In the genomic region with DNA sequence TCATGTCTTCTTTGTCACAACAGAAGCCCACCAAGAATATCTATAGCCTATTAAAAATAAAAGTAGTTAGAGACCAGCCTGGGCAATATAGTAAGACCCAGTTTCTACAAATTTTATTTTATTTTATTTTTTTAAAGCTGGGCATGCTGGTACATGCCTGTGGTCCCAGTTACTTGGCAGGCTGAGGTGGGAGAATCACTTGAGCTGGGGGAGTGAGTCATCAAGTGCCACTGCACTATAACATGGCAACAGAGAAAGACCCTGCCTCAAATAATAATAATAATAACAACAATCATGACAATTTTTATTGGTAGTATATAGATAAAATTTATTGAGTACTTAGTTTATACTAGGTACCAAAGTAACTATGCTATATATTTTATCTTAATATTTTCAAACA, we compare ENCODE assay signal across 21 cellular contexts.
"Had no signal": no experiment of that assay in that cellular context is flagged by ENCODE, and none has a peak within 500 bp of the region (broad histone marks: within the 10 kb centered on the region; RNA-seq: fewer than 3 reads in every experiment).

No MANE protein-coding gene starts in this region.

- H3K36me3 Mint-ChIP-seq: activated naive CD4-positive, alpha-beta T cell treated with anti-CD3 and anti-CD28 coated beads, Interleukin-2, amount 10 ng/mL, durations not matched to agents 7 days and 5 days; mesothelial cell of epicardium; natural killer cell treated with Interleukin-12 subunit alpha and Interleukin-12 subunit beta and Interleukin-15 and Interleukin-18, amount 100 ng/mL, for 72 hours; type B pancreatic cell had no signal

- H3K9me3 Mint-ChIP-seq: activated naive CD4-positive, alpha-beta T cell treated with anti-CD3 and anti-CD28 coated beads, Interleukin-2, amount 10 ng/mL, durations not matched to agents 7 days and 5 days; activated naive CD8-positive, alpha-beta T cell treated with anti-CD3 and anti-CD28 coated beads, Interleukin-2, amount 50 U/mL, for 24 hours; dendritic cell treated with granulocyte-macrophage colony-stimulating factor and Interleukin-4, amounts not matched to agents 40 ng/mL and 50 ng/mL, for 4 days; stimulated activated naive CD8-positive, alpha-beta T cell treated with anti-CD3 and anti-CD28 coated beads, Interleukin-15, Interleukin-2, amounts not matched to agents 100 ng/mL and 50 ng/mL, for 24 hours; T-helper 1 cell treated with Interleukin-12 subunit alpha and Interleukin-12 subunit beta and Interleukin-4 antibody, amounts not matched to agents 30 μg/mL and 1 μg/mL, for 36 hours; type B pancreatic cell had no signal

- H3K4me3 ChIP-seq: lung had no signal

- DNase-seq: activated CD4-positive, alpha-beta T cell treated with anti-CD3 and anti-CD28 coated beads for 1 hour; activated CD8-positive, alpha-beta memory T cell treated with anti-CD3 and anti-CD28 coated beads for 24 hours; activated CD8-positive, alpha-beta memory T cell treated with anti-CD3 and anti-CD28 coated beads, Interleukin-2, amount 50 U/mL, for 48 hours; activated effector memory CD4-positive, alpha-beta T cell treated with Interleukin-2 at 50 U/mL for 16 hours; activated naive CD4-positive, alpha-beta T cell treated with anti-CD3 and anti-CD28 coated beads, Interleukin-2, amount 10 ng/mL, durations not matched to agents 7 days and 5 days; activated naive CD8-positive, alpha-beta T cell treated with anti-CD3 and anti-CD28 coated beads, Interleukin-2, amount 50 U/mL, for 24 hours; activated T-cell treated with anti-CD3 and anti-CD28 coated beads, Interleukin-2, amount 50 U/mL, for 48 hours; anterior cingulate cortex; effector CD8-positive, alpha-beta T cell; stimulated activated CD4-positive, alpha-beta T cell treated with anti-CD3 and anti-CD28 coated beads, Interleukin-12 subunit alpha, Interleukin-12 subunit beta, amount 100 ng/mL, for 4 hours; stimulated activated CD4-positive, alpha-beta T cell treated with anti-CD3 and anti-CD28 coated beads, Interleukin-1b, Interleukin-23, amount 100 ng/mL, for 48 hours had no signal

- H2AFZ ChIP-seq: parathyroid adenoma had no signal

- H3K4me1 Mint-ChIP-seq: activated naive CD4-positive, alpha-beta T cell treated with anti-CD3 and anti-CD28 coated beads, Interleukin-2, amount 10 ng/mL, durations not matched to agents 7 days and 5 days; activated naive CD8-positive, alpha-beta T cell treated with anti-CD3 and anti-CD28 coated beads, Interleukin-2, amount 50 U/mL, for 24 hours; mesothelial cell of epicardium had no signal

- ATAC-seq: activated naive CD8-positive, alpha-beta T cell treated with anti-CD3 and anti-CD28 coated beads, Interleukin-2, amount 50 U/mL, for 24 hours; left lobe of liver; natural killer cell treated with Interleukin-12 subunit alpha and Interleukin-12 subunit beta and Interleukin-15 and Interleukin-18, amount 100 ng/mL, for 72 hours had no signal

- H3K79me2 ChIP-seq: parathyroid adenoma had no signal

- H3K27ac ChIP-seq: parathyroid adenoma, VCaP had no signal

- H3K4me3 Mint-ChIP-seq: activated naive CD4-positive, alpha-beta T cell treated with anti-CD3 and anti-CD28 coated beads, Interleukin-2, amount 10 ng/mL, durations not matched to agents 7 days and 5 days; activated naive CD8-positive, alpha-beta T cell treated with anti-CD3 and anti-CD28 coated beads, Interleukin-2, amount 50 U/mL, for 24 hours; dendritic cell treated with granulocyte-macrophage colony-stimulating factor and Interleukin-4, amounts not matched to agents 40 ng/mL and 50 ng/mL, for 4 days; mesothelial cell of epicardium; natural killer cell treated with Interleukin-12 subunit alpha and Interleukin-12 subunit beta and Interleukin-15 and Interleukin-18, amount 100 ng/mL, for 72 hours; stimulated activated naive CD8-positive, alpha-beta T cell treated with anti-CD3 and anti-CD28 coated beads, Interleukin-15, Interleukin-2, amounts not matched to agents 100 ng/mL and 50 ng/mL, for 24 hours; T-helper 1 cell treated with Interleukin-12 subunit alpha and Interleukin-12 subunit beta and Interleukin-4 antibody, amounts not matched to agents 30 μg/mL and 1 μg/mL, for 36 hours; type B pancreatic cell had no signal

- H3K27me3 Mint-ChIP-seq: activated naive CD4-positive, alpha-beta T cell treated with anti-CD3 and anti-CD28 coated beads, Interleukin-2, amount 10 ng/mL, durations not matched to agents 7 days and 5 days; activated naive CD8-positive, alpha-beta T cell treated with anti-CD3 and anti-CD28 coated beads, Interleukin-2, amount 50 U/mL, for 24 hours; dendritic cell treated with granulocyte-macrophage colony-stimulating factor and Interleukin-4, amounts not matched to agents 40 ng/mL and 50 ng/mL, for 4 days; natural killer cell treated with Interleukin-12 subunit alpha and Interleukin-12 subunit beta and Interleukin-15 and Interleukin-18, amount 100 ng/mL, for 72 hours; stimulated activated naive CD8-positive, alpha-beta T cell treated with anti-CD3 and anti-CD28 coated beads, Interleukin-15, Interleukin-2, amounts not matched to agents 100 ng/mL and 50 ng/mL, for 24 hours; type B pancreatic cell had no signal

- H3K9ac ChIP-seq: parathyroid adenoma had no signal

- H3K4me1 ChIP-seq: parathyroid adenoma had no signal

- H3K27ac Mint-ChIP-seq: activated naive CD4-positive, alpha-beta T cell treated with anti-CD3 and anti-CD28 coated beads, Interleukin-2, amount 10 ng/mL, durations not matched to agents 7 days and 5 days; activated naive CD8-positive, alpha-beta T cell treated with anti-CD3 and anti-CD28 coated beads, Interleukin-2, amount 50 U/mL, for 24 hours; dendritic cell treated with granulocyte-macrophage colony-stimulating factor and Interleukin-4, amounts not matched to agents 40 ng/mL and 50 ng/mL, for 4 days; mesothelial cell of epicardium; natural killer cell treated with Interleukin-12 subunit alpha and Interleukin-12 subunit beta and Interleukin-15 and Interleukin-18, amount 100 ng/mL, for 72 hours; stimulated activated naive CD8-positive, alpha-beta T cell treated with anti-CD3 and anti-CD28 coated beads, Interleukin-15, Interleukin-2, amounts not matched to agents 100 ng/mL and 50 ng/mL, for 24 hours; T-helper 1 cell treated with Interleukin-12 subunit alpha and Interleukin-12 subunit beta and Interleukin-4 antibody, amounts not matched to agents 30 μg/mL and 1 μg/mL, for 36 hours; type B pancreatic cell had no signal
